In genomic region chr10:88537337-88537736, GRCh38 we compare ENCODE assay signal across 21 cellular contexts. TPM values are rescaled to one million over a fixed set of nuclear protein-coding genes. Genes with fewer than 3 reads are reported as not detected.
"Had no signal": no experiment of that assay in that cellular context is flagged by ENCODE, and none has a peak within 500 bp of the region (broad histone marks: within the 10 kb centered on the region; RNA-seq: fewer than 3 reads in every experiment).

No MANE protein-coding gene starts in this region.

- H3K4me3 ChIP-seq: ovary, tibial artery, vagina had no signal

- H3K4me3 Mint-ChIP-seq: activated CD4-positive, alpha-beta memory T cell treated with anti-CD3 and anti-CD28 coated beads for 36 hours; activated naive CD8-positive, alpha-beta T cell treated with anti-CD3 and anti-CD28 coated beads, Interleukin-2, amount 10 ng/mL, durations not matched to agents 7 days and 5 days; activated T-helper 17 cell treated with anti-CD3 and anti-CD28 coated beads, Interleukin-2, amount 50 U/mL, for 72 hours; naive thymus-derived CD8-positive, alpha-beta T cell had no signal

- H3K36me3 ChIP-seq: ovary, tibial artery, vagina had no signal

- H3K4me1 Mint-ChIP-seq: activated T-helper 17 cell treated with anti-CD3 and anti-CD28 coated beads, Interleukin-2, amount 50 U/mL, for 72 hours had no signal

- DNase-seq: activated CD4-positive, alpha-beta memory T cell treated with anti-CD3 and anti-CD28 coated beads for 36 hours; activated CD4-positive, alpha-beta T cell treated with anti-CD3 and anti-CD28 coated beads for 4 hours; activated naive CD4-positive, alpha-beta T cell treated with Interleukin-2 at 50 U/mL for 16 hours; activated naive CD8-positive, alpha-beta T cell treated with anti-CD3 and anti-CD28 coated beads, Interleukin-2, amount 10 ng/mL, durations not matched to agents 7 days and 5 days; activated T-cell treated with anti-CD3 and anti-CD28 coated beads, Interleukin-2, amount 50 U/mL, for 1 hour; anterior cingulate cortex; cerebellar nuclear complex; effector CD4-positive, alpha-beta T cell; naive thymus-derived CD8-positive, alpha-beta T cell; ovary; stimulated activated CD4-positive, alpha-beta T cell treated with anti-CD3 and anti-CD28 coated beads, Interleukin-1b, Interleukin-23, amount 100 ng/mL, for 48 hours; stimulated activated naive CD4-positive, alpha-beta T cell treated with Interleukin-2 at 50 U/mL for 16 hours; substantia nigra; SW 1271; tibial artery had no signal

- H3K36me3 Mint-ChIP-seq: activated CD4-positive, alpha-beta memory T cell treated with anti-CD3 and anti-CD28 coated beads for 36 hours; activated naive CD8-positive, alpha-beta T cell treated with anti-CD3 and anti-CD28 coated beads, Interleukin-2, amount 10 ng/mL, durations not matched to agents 7 days and 5 days had no signal

- H3K27me3 ChIP-seq: ovary, tibial artery, vagina had no signal

- H3K9me3 Mint-ChIP-seq: activated CD4-positive, alpha-beta memory T cell treated with anti-CD3 and anti-CD28 coated beads for 36 hours; activated naive CD8-positive, alpha-beta T cell treated with anti-CD3 and anti-CD28 coated beads, Interleukin-2, amount 10 ng/mL, durations not matched to agents 7 days and 5 days; activated T-helper 17 cell treated with anti-CD3 and anti-CD28 coated beads, Interleukin-2, amount 50 U/mL, for 72 hours; naive thymus-derived CD8-positive, alpha-beta T cell had no signal

- H3K27ac Mint-ChIP-seq: activated CD4-positive, alpha-beta memory T cell treated with anti-CD3 and anti-CD28 coated beads for 36 hours; activated naive CD8-positive, alpha-beta T cell treated with anti-CD3 and anti-CD28 coated beads, Interleukin-2, amount 10 ng/mL, durations not matched to agents 7 days and 5 days; activated T-helper 17 cell treated with anti-CD3 and anti-CD28 coated beads, Interleukin-2, amount 50 U/mL, for 72 hours; naive thymus-derived CD8-positive, alpha-beta T cell had no signal

- H3K9me3 ChIP-seq: ovary, tibial artery, vagina had no signal

- H3K27ac ChIP-seq: ovary, vagina had no signal

- H3K27me3 Mint-ChIP-seq: activated CD4-positive, alpha-beta memory T cell treated with anti-CD3 and anti-CD28 coated beads for 36 hours; activated naive CD8-positive, alpha-beta T cell treated with anti-CD3 and anti-CD28 coated beads, Interleukin-2, amount 10 ng/mL, durations not matched to agents 7 days and 5 days had no signal

- ATAC-seq: activated T-helper 17 cell treated with anti-CD3 and anti-CD28 coated beads, Interleukin-2, amount 50 U/mL, for 72 hours; naive thymus-derived CD8-positive, alpha-beta T cell had no signal

RNA-seq across cellular contexts. Expression of gene LIPJ, which starts 49.2 kb away (rescaled TPM):
- total RNA-seq: activated CD4-positive, alpha-beta memory T cell treated with anti-CD3 and anti-CD28 coated beads for 36 hours; activated T-helper 17 cell treated with anti-CD3 and anti-CD28 coated beads, Interleukin-2, amount 50 U/mL, for 72 hours; bronchial epithelial cell; mucosa of gallbladder; pulmonary artery endothelial cell; vagina had no signal
- polyA plus RNA-seq: esophagus; naive thymus-derived CD8-positive, alpha-beta T cell; ovary had no signal
